ENCODE assay signal across 8 cellular contexts in genomic region chr14:24051789-24052655, GRCh38. TPM values are rescaled to one million over a fixed set of nuclear protein-coding genes. Genes with fewer than 3 reads are reported as not detected.
DNase-seq lines count a peak whose midpoint lies in the region; ATAC-seq and TF ChIP-seq lines count a peak whose summit lies in the region.

Gene CARMIL3, plus strand, starts transcription at chr14:24052009. Its CDS starts 145 bp downstream, at chr14:24052154.

- H3K27me3 Mint-ChIP-seq in activated naive CD4-positive, alpha-beta T cell treated with anti-CD3 and anti-CD28 coated beads, Interleukin-2, amount 10 ng/mL, durations not matched to agents 7 days and 5 days = peaks cover 89% of the 10 kb centered on the region

- H3K36me3 Mint-ChIP-seq in activated naive CD4-positive, alpha-beta T cell treated with anti-CD3 and anti-CD28 coated beads, Interleukin-2, amount 10 ng/mL, durations not matched to agents 7 days and 5 days = no peaks in the 10 kb centered on the region

- H3K4me1 ChIP-seq in neutrophil (ENCODE audit: control insufficient read depth in 1 of 2, insufficient read depth in 1 of 2, low read depth in 1 of 2, low read length in 1 of 2) = peaks cover 13 to 25% of the 10 kb centered on the region in 2 experiments
- peaks cover 7 to 15% (median 12%) of the 10 kb centered on the region in 4 donors for H3K4me1 ChIP-seq in transverse colon

- TF ChIP-seq POLR2A in Raji (IDR thresholded peaks at IDR 0.05; ENCODE audit: insufficient read depth, low read depth, low read length) (peak; percentile 68), transverse colon (IDR thresholded peaks at IDR 0.05) (no peak)

- DNase-seq in DMS153 treated with DMSO at 0.1 percent for 48 hours (lab: John Stamatoyannopoulos, UW; ENCODE audit: unreplicated experiment) (peak; percentile 69), HuH-7 (ENCODE audit: low spot score) (peak; percentile 82), germinal center (ENCODE audit: low spot score) (peak; percentile 82), transverse colon (peak; percentile 72)
- DNase-seq in activated naive CD4-positive, alpha-beta T cell treated with anti-CD3 and anti-CD28 coated beads, Interleukin-2, amount 10 ng/mL, durations not matched to agents 7 days and 5 days = peak; percentile 78

- H3K9me3 Mint-ChIP-seq in activated naive CD4-positive, alpha-beta T cell treated with anti-CD3 and anti-CD28 coated beads, Interleukin-2, amount 10 ng/mL, durations not matched to agents 7 days and 5 days = no peaks in the 10 kb centered on the region

- H3K4me3 ChIP-seq in neutrophil (ENCODE audit: low read depth in 1 of 2, low read length in 1 of 2) = peak within 1 kb of the TSS; percentile 55 to 76
- peak within 1 kb of the TSS; percentile 40 to 66 (median 56) for H3K4me3 ChIP-seq in transverse colon

- ATAC-seq in GM21423 (IDR thresholded peaks at IDR 0.05; ENCODE audit: unreplicated experiment) = peak; percentile 75

- TF ChIP-seq CTCF in neutrophil (IDR thresholded peaks at IDR 0.05) = no peak
- TF ChIP-seq CTCF in transverse colon (IDR thresholded peaks at IDR 0.05) = no peak

- peak within 1 kb of the TSS; percentile 69 for H3K4me3 Mint-ChIP-seq in activated naive CD4-positive, alpha-beta T cell treated with anti-CD3 and anti-CD28 coated beads, Interleukin-2, amount 10 ng/mL, durations not matched to agents 7 days and 5 days

- H3K27ac ChIP-seq in neutrophil (no peak within 1 kb of the TSS), transverse colon (peak within 1 kb of the TSS; percentile 40 to 72 (median 58))

- CTCF ChIA-PET in activated naive CD4-positive, alpha-beta T cell treated with anti-CD3 and anti-CD28 coated beads, Interleukin-2, amount 10 ng/mL, durations not matched to agents 7 days and 5 days (lab: Charles Lee) = interaction anchor here (1.1 to 3.3 kb wide), 2 partner anchors 57 to 109 kb away, joined by 3 to 11 read pairs; partner anchors contain the start of gene IRF9

- intact Hi-C loops in transverse colon (cut with DNase I; ENCODE audit: low total_unique reads) = no loop called here

- H3K36me3 ChIP-seq in neutrophil = no peaks in the 10 kb centered on the region
- H3K36me3 ChIP-seq in transverse colon = no peaks in the 10 kb centered on the region

- in situ Hi-C loops in transverse colon (cut with MboI; ENCODE audit: low pct_ligation_motif_present in 1 of 4, low pct_unique_long_range_greater_than_20kb in 1 of 4, low sequenced_read_pairs in 3 of 4) = no loop called here

- H3K27me3 ChIP-seq in neutrophil (peaks cover 68% of the 10 kb centered on the region), transverse colon (no peaks in the 10 kb centered on the region)

- H3K4me1 Mint-ChIP-seq in activated naive CD4-positive, alpha-beta T cell treated with anti-CD3 and anti-CD28 coated beads, Interleukin-2, amount 10 ng/mL, durations not matched to agents 7 days and 5 days = peaks cover 16% of the 10 kb centered on the region

- 0% methylated on average over 65 of the region's 92 CpGs; no CpG with 5 or more reads in 1 of the 2 donors for WGBS in transverse colon (ENCODE audit: low coverage in 1 of 2), 2 donors

- H3K27ac Mint-ChIP-seq in activated naive CD4-positive, alpha-beta T cell treated with anti-CD3 and anti-CD28 coated beads, Interleukin-2, amount 10 ng/mL, durations not matched to agents 7 days and 5 days = no peak within 1 kb of the TSS

- no peak for TF ChIP-seq EP300 in transverse colon (IDR thresholded peaks at IDR 0.05; ENCODE audit: low read depth)

- no peaks in the 10 kb centered on the region for H3K9me3 ChIP-seq in neutrophil
- no peaks in the 10 kb centered on the region for H3K9me3 ChIP-seq in transverse colon

RNA-seq across cellular contexts. Expression of gene CARMIL3, which starts in this region (rescaled TPM):
- 1 to 10 TPM in 3 of 4 donors, under 1 TPM in 1; 0.20 to 4.1 (median 3.0) TPM for total RNA-seq in transverse colon
